30 cellular contexts compared by ENCODE assay signal in genomic region chr2:11977766-11978524, GRCh38.
DNase-seq lines count a peak whose midpoint lies in the region; ATAC-seq and TF ChIP-seq lines count a peak whose summit lies in the region.
"Had no signal": no experiment of that assay in that cellular context is flagged by ENCODE, and none has a peak within 500 bp of the region (broad histone marks: within the 10 kb centered on the region; RNA-seq: fewer than 3 reads in every experiment).

No MANE protein-coding gene starts in this region.

- H3K27me3 ChIP-seq in SU-DHL-6 (ENCODE audit: low read length) = no peaks in the 10 kb centered on the region
- H3K27me3 ChIP-seq: ascending aorta, cardiac muscle cell, gastroesophageal sphincter, hepatocyte, neutrophil, right lobe of liver, spleen, stomach, thyroid gland, vagina had no signal

- ATAC-seq in GM19351 (IDR thresholded peaks at IDR 0.05; ENCODE audit: unreplicated experiment) = peak; percentile 77
- ATAC-seq in HG02981 (IDR thresholded peaks at IDR 0.05; ENCODE audit: unreplicated experiment) = peak; percentile 51
- ATAC-seq in GM21737 (IDR thresholded peaks at IDR 0.05; ENCODE audit: unreplicated experiment) = no peak
- no peak for ATAC-seq in HG03139 (IDR thresholded peaks at IDR 0.05; ENCODE audit: unreplicated experiment)
- no peak for ATAC-seq in HG02678 (IDR thresholded peaks at IDR 0.05; ENCODE audit: unreplicated experiment)
- ATAC-seq: A549; activated CD8-positive, alpha-beta memory T cell treated with anti-CD3 and anti-CD28 coated beads, Interleukin-2, amount 10 ng/mL, durations not matched to agents 7 days and 5 days; activated T-cell treated with anti-CD3 and anti-CD28 coated beads, Interleukin-2, amount 50 U/mL, for 72 hours; gastroesophageal sphincter; HCT116; right lobe of liver; T-helper 17 cell had no signal

- no peaks in the 10 kb centered on the region for H3K79me2 ChIP-seq in SU-DHL-6 (ENCODE audit: insufficient read depth, low read length)
- H3K79me2 ChIP-seq: hepatocyte had no signal

- DNase-seq in GM12865 (ENCODE audit: low read depth) (peak; percentile 54), MV-4-11 (lab: John Stamatoyannopoulos, UW) (no peak)
- DNase-seq: activated CD8-positive, alpha-beta memory T cell treated with anti-CD3 and anti-CD28 coated beads, Interleukin-2, amount 10 ng/mL, durations not matched to agents 7 days and 5 days; activated T-cell treated with anti-CD3 and anti-CD28 coated beads, Interleukin-2, amount 50 U/mL, for 72 hours; kidney glomerular epithelial cell; NCI-H1048; NCI-H1694 treated with DMSO at 0.1 percent for 48 hours; NCI-H446 treated with DMSO at 0.1 percent for 48 hours; NCI-H82; right lobe of liver; spleen; stomach; T-helper 17 cell; thyroid gland had no signal

- H3K4me3 ChIP-seq in GM12865 (ENCODE audit: low read depth, low read length) (no peak overlapping the region), SU-DHL-6 (ENCODE audit: insufficient read depth, low read length, poor library complexity, severe bottlenecking) (no peak overlapping the region)
- H3K4me3 ChIP-seq: A549, ascending aorta, cardiac muscle cell, gastroesophageal sphincter, hepatocyte, prostate gland, right lobe of liver, SK-N-MC, spleen, stomach, thyroid gland, vagina had no signal

- H3K4me2 ChIP-seq in SU-DHL-6 (ENCODE audit: low read depth, low read length, poor library complexity, severe bottlenecking) = peak overlapping the region; percentile 16
- H3K4me2 ChIP-seq: A549, hepatocyte had no signal

- no peaks in the 10 kb centered on the region for H4K20me1 ChIP-seq in SU-DHL-6 (ENCODE audit: low read depth, low read length)

- H3K9ac ChIP-seq in SU-DHL-6 (ENCODE audit: low read length) = peak overlapping the region; percentile 18

- TF ChIP-seq CTCF in GM12865 (IDR thresholded peaks at IDR 0.05; ENCODE audit: insufficient read depth, low read depth, low read length, missing control alignments) = no peak
- TF ChIP-seq CTCF in SU-DHL-6 (IDR thresholded peaks at IDR 0.05; ENCODE audit: insufficient read depth, low read length, poor library complexity, severe bottlenecking) = no peak

- H3K36me3 ChIP-seq in SU-DHL-6 (ENCODE audit: low read length) = peaks cover 15% of the 10 kb centered on the region
- H3K36me3 ChIP-seq: ascending aorta, cardiac muscle cell, gastroesophageal sphincter, neutrophil, prostate gland, right lobe of liver, stomach, thyroid gland, vagina had no signal

- peak overlapping the region; percentile 52 for H2AFZ ChIP-seq in SU-DHL-6 (ENCODE audit: low read depth, low read length, severe bottlenecking)
- H2AFZ ChIP-seq: hepatocyte had no signal

- H3K9me3 ChIP-seq in SU-DHL-6 (ENCODE audit: insufficient read depth, low read length) = peaks cover 19% of the 10 kb centered on the region; the same call in 1 of the 2 replicates
- H3K9me3 ChIP-seq: neutrophil, prostate gland, right lobe of liver, thyroid gland, vagina had no signal

- no peak overlapping the region for H3K27ac ChIP-seq in SU-DHL-6 (ENCODE audit: low read depth, low read length)
- H3K27ac ChIP-seq: A549, ascending aorta, cardiac muscle cell, gastroesophageal sphincter, hepatocyte, neutrophil, prostate gland, right lobe of liver, SK-N-MC, spleen, stomach, thyroid gland, vagina had no signal

- no peaks in the 10 kb centered on the region for H3F3A ChIP-seq in SU-DHL-6 (ENCODE audit: insufficient read depth)

- no peaks in the 10 kb centered on the region for H3K9me2 ChIP-seq in SU-DHL-6 (replicated peaks; ENCODE audit: insufficient read depth, low read length)

Comparison
In these comparisons a context has a peak if more than half of its experiments do, and no peak if none do; other contexts are left out.
1. ATAC-seq: peak in GM19351 (single experiment) and HG02981 (single experiment); none in GM21737 (single experiment), HG03139 (single experiment) and HG02678 (single experiment).